12 cellular contexts compared by ENCODE assay signal in the genomic region with DNA sequence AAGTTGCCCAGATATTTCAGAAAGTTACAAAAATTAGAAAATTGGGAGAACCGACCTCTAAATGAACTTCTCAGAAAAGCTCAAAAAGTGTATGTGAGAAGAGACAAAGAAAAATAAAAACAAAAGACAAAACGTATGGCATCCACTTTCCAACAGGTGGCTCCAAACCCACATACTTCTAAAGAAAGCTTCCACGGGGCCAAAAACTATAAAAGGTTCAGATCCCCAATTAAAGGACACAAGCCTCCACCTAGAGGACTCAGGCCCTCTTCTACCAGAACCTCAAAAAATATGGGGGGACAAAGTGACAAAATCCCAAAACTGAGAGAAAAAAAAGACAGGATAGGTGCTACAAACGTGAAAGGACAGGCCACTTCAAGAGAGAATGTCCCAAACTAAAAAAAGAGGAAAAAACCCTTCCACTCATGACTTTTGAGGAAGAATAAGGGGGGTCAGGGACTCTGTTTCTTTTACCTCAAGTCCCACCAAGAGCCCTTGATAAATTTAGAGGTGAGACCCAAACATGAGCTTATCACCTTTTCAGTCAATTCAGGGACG. TPM values are rescaled to one million over a fixed set of nuclear protein-coding genes. Genes with fewer than 3 reads are reported as not detected.
DNase-seq lines count a peak whose midpoint lies in the region; ATAC-seq, FAIRE-seq and TF ChIP-seq lines count a peak whose summit lies in the region.
"Had no signal": no experiment of that assay in that cellular context is flagged by ENCODE, and none has a peak within 500 bp of the region (broad histone marks: within the 10 kb centered on the region; RNA-seq: fewer than 3 reads in every experiment).

No MANE protein-coding gene starts in this region.

- no peaks in the 10 kb centered on the region for H3K36me3 ChIP-seq in GM06990 (ENCODE audit: control insufficient read depth, insufficient read depth, low read length)

- DNase-seq in GM06990 (ENCODE audit: extremely low read depth, insufficient read length) (no peak), NCI-H460 (ENCODE audit: extremely low read depth, low read depth) (peak; percentile 26), epithelial cell of proximal tubule (ENCODE audit: low read depth) (no peak), HPDE6-E6E7 (ENCODE audit: extremely low spot score) (no peak)
- DNase-seq in activated T-cell treated with anti-CD3 and anti-CD28 coated beads, Interleukin-2, amount 50 U/mL, for 1 hour = no peak
- no peak for DNase-seq in activated naive CD4-positive, alpha-beta T cell treated with Interleukin-2 at 50 U/mL for 16 hours
- DNase-seq: activated effector memory CD4-positive, alpha-beta T cell treated with Interleukin-2 at 50 U/mL for 16 hours; naive B cell; stimulated activated naive CD8-positive, alpha-beta T cell treated with anti-CD3 and anti-CD28 coated beads, Interleukin-15, Interleukin-2, amounts not matched to agents 100 U/mL and 50 U/mL, for 24 hours had no signal

- no peaks in the 10 kb centered on the region for H3K27me3 ChIP-seq in GM06990 (replicated peaks; ENCODE audit: control insufficient read depth, insufficient read depth, low read length)

- H3K4me3 ChIP-seq in GM06990 (replicated peaks; ENCODE audit: low read depth, low read length) (no peak overlapping the region), epithelial cell of proximal tubule (ENCODE audit: low read depth, low read length) (no peak overlapping the region)

- FAIRE-seq in A204.1 (lab: Jason Lieb, UNC) = peak; percentile 65

- ATAC-seq in HG02970 (IDR thresholded peaks at IDR 0.05; ENCODE audit: low FRiP score, unreplicated experiment) = no peak
- ATAC-seq: stimulated activated naive CD8-positive, alpha-beta T cell treated with anti-CD3 and anti-CD28 coated beads, Interleukin-15, Interleukin-2, amounts not matched to agents 100 U/mL and 50 U/mL, for 24 hours had no signal

- TF ChIP-seq CTCF in GM06990 (IDR thresholded peaks at IDR 0.05; ENCODE audit: insufficient read depth, low read length, poor library complexity, severe bottlenecking) (peak; percentile 43), epithelial cell of proximal tubule (conservative IDR thresholded peaks at IDR 0.05; ENCODE audit: low read depth, low read length) (peak; percentile 69)

RNA-seq across cellular contexts. Expression of a gene that starts 8.8 kb away (rescaled TPM):
- total RNA-seq in NCI-H460 (2014; rRNA removed; shearing (Covaris generic)) = not detected in 2 replicates
- not detected in 2 replicates for polyA plus RNA-seq in NCI-H460 (2014; cell fraction: nucleus; rRNA removed)
- not detected in 2 replicates for total RNA-seq in epithelial cell of proximal tubule
- polyA plus RNA-seq: IgD-negative memory B cell had no signal

RNA-seq across cellular contexts. Expression of a gene that starts 24.8 kb away (rescaled TPM):
- total RNA-seq in NCI-H460 (2014; rRNA removed; shearing (Covaris generic)) = not detected in 2 replicates
- polyA plus RNA-seq in NCI-H460 (2014; cell fraction: nucleus; rRNA removed) = not detected in 2 replicates
- total RNA-seq in epithelial cell of proximal tubule = not detected in 2 replicates
- polyA plus RNA-seq: IgD-negative memory B cell had no signal

RNA-seq across cellular contexts. Expression of a gene that starts 27.3 kb away (rescaled TPM):
- not detected in 2 replicates for total RNA-seq in NCI-H460 (2014; rRNA removed; shearing (Covaris generic))
- not detected in 2 replicates for polyA plus RNA-seq in NCI-H460 (2014; cell fraction: nucleus; rRNA removed)
- not detected in 2 replicates for total RNA-seq in epithelial cell of proximal tubule
- polyA plus RNA-seq: IgD-negative memory B cell had no signal

RNA-seq across cellular contexts. Expression of a gene that starts 52.7 kb away (rescaled TPM):
- total RNA-seq in NCI-H460 (2014; rRNA removed; shearing (Covaris generic)) = not detected in 2 replicates
- not detected in 2 replicates for polyA plus RNA-seq in NCI-H460 (2014; cell fraction: nucleus; rRNA removed)
- not detected in 2 replicates for total RNA-seq in epithelial cell of proximal tubule
- polyA plus RNA-seq: IgD-negative memory B cell had no signal
